In genomic region chr3:153320585-153321128, GRCh38 we compare ENCODE assay signal across 14 cellular contexts.
DNase-seq lines count a peak whose midpoint lies in the region; ATAC-seq and TF ChIP-seq lines count a peak whose summit lies in the region.
"Had no signal": no experiment of that assay in that cellular context is flagged by ENCODE, and none has a peak within 500 bp of the region (broad histone marks: within the 10 kb centered on the region; RNA-seq: fewer than 3 reads in every experiment).

No MANE protein-coding gene starts in this region.

- TF ChIP-seq CTCF in osteocyte (IDR thresholded peaks at IDR 0.05), result no peak

- POLR2A ChIA-PET in activated CD4-positive, alpha-beta T cell treated with anti-CD3 and anti-CD28 coated beads for 36 hours (lab: Charles Lee), result no interaction called here

- peak overlapping the region; percentile 51 for H3K27ac Mint-ChIP-seq in activated CD4-positive, alpha-beta T cell treated with anti-CD3 and anti-CD28 coated beads for 36 hours
- peak overlapping the region; percentile 24 to 50 for H3K27ac Mint-ChIP-seq in effector memory CD8-positive, alpha-beta T cell
- peak overlapping the region; percentile 7 for H3K27ac Mint-ChIP-seq in osteocyte (ENCODE audit: unreplicated experiment)

- no peak for ATAC-seq in activated CD4-positive, alpha-beta T cell treated with anti-CD3 and anti-CD28 coated beads for 36 hours
- ATAC-seq in effector memory CD8-positive, alpha-beta T cell (replicated peaks), result no peak
- ATAC-seq in GM18868 (IDR thresholded peaks at IDR 0.05; ENCODE audit: unreplicated experiment), result no peak
- ATAC-seq: gastroesophageal sphincter, HCT116 had no signal

- peak overlapping the region; percentile 27 for H3K4me3 Mint-ChIP-seq in activated CD4-positive, alpha-beta T cell treated with anti-CD3 and anti-CD28 coated beads for 36 hours
- peak overlapping the region in 1 of 2 donors; percentile 68 for H3K4me3 Mint-ChIP-seq in effector memory CD8-positive, alpha-beta T cell
- no peak overlapping the region for H3K4me3 Mint-ChIP-seq in osteocyte (ENCODE audit: unreplicated experiment)

- no peak for DNase-seq in activated CD4-positive, alpha-beta T cell treated with anti-CD3 and anti-CD28 coated beads for 36 hours
- no peak for DNase-seq in activated CD4-positive, alpha-beta T cell treated with anti-CD3 and anti-CD28 coated beads, Interleukin-2, amount 50 U/mL, for 1 hour
- DNase-seq in NCI-H69 (lab: John Stamatoyannopoulos, UW), result peak; percentile 2
- no peak for DNase-seq in effector memory CD8-positive, alpha-beta T cell
- no peak for DNase-seq in osteocyte (ENCODE audit: extremely low spot score, unreplicated experiment)
- no peak for DNase-seq in anterior cingulate cortex (lab: John Stamatoyannopoulos, UW)
- no peak for DNase-seq in T-helper 1 cell
- DNase-seq: cortex of kidney, MV-4-11, NCI-H510A treated with DMSO at 0.1 percent for 48 hours, substantia nigra had no signal

- H3K4me1 Mint-ChIP-seq in activated CD4-positive, alpha-beta T cell treated with anti-CD3 and anti-CD28 coated beads for 36 hours, result peaks cover 19% of the 10 kb centered on the region
- H3K4me1 Mint-ChIP-seq in effector memory CD8-positive, alpha-beta T cell (ENCODE audit: low read depth in 2 of 2), result peaks cover 4 to 7% of the 10 kb centered on the region in 2 donors
- peaks cover 31% of the 10 kb centered on the region for H3K4me1 Mint-ChIP-seq in osteocyte (ENCODE audit: unreplicated experiment)

- CTCF ChIA-PET in activated CD4-positive, alpha-beta T cell treated with anti-CD3 and anti-CD28 coated beads for 36 hours (lab: Charles Lee), result no interaction called here

- no peaks in the 10 kb centered on the region for H3K36me3 Mint-ChIP-seq in activated CD4-positive, alpha-beta T cell treated with anti-CD3 and anti-CD28 coated beads for 36 hours (ENCODE audit: low read depth)
- H3K36me3 Mint-ChIP-seq in effector memory CD8-positive, alpha-beta T cell (ENCODE audit: insufficient read depth), result peaks cover under 1% of the 10 kb centered on the region
- H3K36me3 Mint-ChIP-seq in osteocyte (ENCODE audit: unreplicated experiment), result peaks cover 3% of the 10 kb centered on the region

- intact Hi-C loops in activated CD4-positive, alpha-beta T cell treated with anti-CD3 and anti-CD28 coated beads for 36 hours (cut with DNase I, micrococcal nuclease), result no loop called here

- no peaks in the 10 kb centered on the region for H3K27me3 Mint-ChIP-seq in activated CD4-positive, alpha-beta T cell treated with anti-CD3 and anti-CD28 coated beads for 36 hours
- no peaks in the 10 kb centered on the region for H3K27me3 Mint-ChIP-seq in effector memory CD8-positive, alpha-beta T cell
- peaks cover 3% of the 10 kb centered on the region for H3K27me3 Mint-ChIP-seq in osteocyte (ENCODE audit: unreplicated experiment)

- peaks cover 3% of the 10 kb centered on the region for H3K9me3 Mint-ChIP-seq in activated CD4-positive, alpha-beta T cell treated with anti-CD3 and anti-CD28 coated beads for 36 hours (ENCODE audit: low read depth)
- no peaks in the 10 kb centered on the region for H3K9me3 Mint-ChIP-seq in effector memory CD8-positive, alpha-beta T cell
- peaks cover 4% of the 10 kb centered on the region for H3K9me3 Mint-ChIP-seq in osteocyte (ENCODE audit: unreplicated experiment)
